8 cellular contexts compared by ENCODE assay signal in the genomic region with DNA sequence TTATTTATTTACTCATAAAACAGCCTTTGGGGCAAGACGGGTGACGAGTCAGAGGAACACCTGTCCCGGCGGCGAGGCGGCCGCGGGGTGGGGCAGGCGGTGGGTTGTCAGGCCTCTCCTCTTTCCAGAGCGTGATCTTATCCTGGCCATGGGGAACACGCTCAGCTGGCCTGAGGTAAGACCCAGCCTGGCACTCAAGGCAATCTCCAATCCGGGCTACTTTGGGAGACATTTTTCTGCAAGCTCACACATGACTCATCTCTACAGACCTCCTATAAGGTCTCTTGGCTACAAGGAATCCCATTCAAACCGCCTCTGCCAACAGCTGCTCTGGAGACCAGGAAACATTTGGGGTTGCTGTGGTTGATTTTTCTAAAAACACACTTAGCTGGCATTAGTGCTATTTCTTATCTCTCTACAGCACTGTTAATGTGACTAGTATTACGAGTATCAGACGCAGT. TPM values are rescaled to one million over a fixed set of nuclear protein-coding genes. Genes with fewer than 3 reads are reported as not detected.
DNase-seq lines count a peak whose midpoint lies in the region; ATAC-seq, FAIRE-seq and TF ChIP-seq lines count a peak whose summit lies in the region.

No MANE protein-coding gene starts in this region.

- H3K4me1 ChIP-seq in adrenal gland (replicated peaks in 1 of 2) = peaks cover 30 to 84% of the 10 kb centered on the region in 2 donors

- no peak overlapping the region for H3K4me3 ChIP-seq in adrenal gland

- intact Hi-C loops in adrenal gland (cut with DNase I) = no loop called here

- ATAC-seq in GM19463 (IDR thresholded peaks at IDR 0.05; ENCODE audit: unreplicated experiment) = no peak
- ATAC-seq in GM21619 (IDR thresholded peaks at IDR 0.05; ENCODE audit: unreplicated experiment) = no peak

- FAIRE-seq in RCC 7860 (lab: Jason Lieb, UNC) = peak; percentile 93

- DNase-seq in stimulated activated CD4-positive, alpha-beta T cell treated with anti-CD3 and anti-CD28 coated beads, Interleukin-1b, Interleukin-23, amount 100 ng/mL, for 48 hours = peak; percentile 58
- no peak for DNase-seq in stimulated activated CD4-positive, alpha-beta T cell treated with anti-CD3 and anti-CD28 coated beads, Interleukin-2, amount 100 ng/mL, for 48 hours
- DNase-seq in RCC 7860 (ENCODE audit: low spot score) (peak; percentile 99), adrenal gland (peak in 6 of 7 donors; percentile 66 to 79 (median 77)), hepatic stellate cell (ENCODE audit: low spot score) (peak; percentile 94)
- peak; percentile 48 for DNase-seq in stimulated activated naive CD4-positive, alpha-beta T cell treated with Interleukin-2 at 50 U/mL for 16 hours (lab: John Stamatoyannopoulos, UW)

- H3K27me3 ChIP-seq in adrenal gland = no peaks in the 10 kb centered on the region

- TF ChIP-seq CTCF in adrenal gland (IDR thresholded peaks at IDR 0.05) = no peak

- WGBS in adrenal gland, 4 donors = 6 to 56% (median 47%) methylated on average over 3 to 15 of the region's 15 CpGs

- peak overlapping the region; percentile 33 to 91 (median 70) for H3K27ac ChIP-seq in adrenal gland

- no peaks in the 10 kb centered on the region for H3K9me3 ChIP-seq in adrenal gland (replicated peaks in 1 of 3)

- TF ChIP-seq POLR2A in adrenal gland (IDR thresholded peaks at IDR 0.05) = peak in 1 of 2 donors; percentile 37

- no peaks in the 10 kb centered on the region for H3K36me3 ChIP-seq in adrenal gland (replicated peaks in 1 of 2)

RNA-seq across cellular contexts. Expression of gene RAPGEF1, which starts 6.2 kb away (rescaled TPM):
- total RNA-seq in adrenal gland = 100 to 1,000 TPM in 1 of 8 donors, 10 to 100 TPM in 7; 38.6 to 136 (median 61.2) TPM
- polyA plus RNA-seq in adrenal gland = 10 to 100 TPM; 14.5 to 48.7 (median 26.9) TPM

Comparison
In these comparisons a context has a peak if more than half of its experiments do, and no peak if none do; other contexts are left out.
1. DNase-seq: peak in stimulated activated CD4-positive, alpha-beta T cell treated with anti-CD3 and anti-CD28 coated beads, Interleukin-1b, Interleukin-23, amount 100 ng/mL, for 48 hours (single experiment), RCC 7860 (single experiment), adrenal gland (6 of 7), hepatic stellate cell (single experiment) and stimulated activated naive CD4-positive, alpha-beta T cell treated with Interleukin-2 at 50 U/mL for 16 hours (single experiment); none in stimulated activated CD4-positive, alpha-beta T cell treated with anti-CD3 and anti-CD28 coated beads, Interleukin-2, amount 100 ng/mL, for 48 hours (0 of 2).